Comparison of ENCODE assay signal across 17 cellular contexts in genomic region chr13:33150146-33150545, GRCh38.
DNase-seq lines count a peak whose midpoint lies in the region; FAIRE-seq and TF ChIP-seq lines count a peak whose summit lies in the region.
"Had no signal": no experiment of that assay in that cellular context is flagged by ENCODE, and none has a peak within 500 bp of the region (broad histone marks: within the 10 kb centered on the region; RNA-seq: fewer than 3 reads in every experiment).

No MANE protein-coding gene starts in this region.

- no peak overlapping the region for H3K4me3 Mint-ChIP-seq in osteocyte (ENCODE audit: unreplicated experiment)
- H3K4me3 Mint-ChIP-seq: activated naive CD4-positive, alpha-beta T cell treated with anti-CD3 and anti-CD28 coated beads, Interleukin-2, amount 50 U/mL, for 24 hours; GM23338; immature natural killer cell had no signal

- H3K36me3 ChIP-seq in bronchial epithelial cell (ENCODE audit: control insufficient read depth, insufficient read depth, low read length) = no peaks in the 10 kb centered on the region

- no peaks in the 10 kb centered on the region for H3K9me3 Mint-ChIP-seq in osteocyte (ENCODE audit: unreplicated experiment)
- H3K9me3 Mint-ChIP-seq: activated naive CD4-positive, alpha-beta T cell treated with anti-CD3 and anti-CD28 coated beads, Interleukin-2, amount 50 U/mL, for 24 hours; GM23338 had no signal

- no peaks in the 10 kb centered on the region for H3K27me3 ChIP-seq in bronchial epithelial cell (ENCODE audit: control insufficient read depth, insufficient read depth, low read length)
- H3K27me3 ChIP-seq: upper lobe of left lung had no signal

- no peak for TF ChIP-seq CTCF in bronchial epithelial cell (IDR thresholded peaks at IDR 0.05; ENCODE audit: insufficient read depth, low read length, severe bottlenecking)
- no peak for TF ChIP-seq CTCF in osteocyte (IDR thresholded peaks at IDR 0.05)

- peak overlapping the region; percentile 97 for H3K27ac Mint-ChIP-seq in osteocyte (ENCODE audit: unreplicated experiment)
- H3K27ac Mint-ChIP-seq: activated naive CD4-positive, alpha-beta T cell treated with anti-CD3 and anti-CD28 coated beads, Interleukin-2, amount 50 U/mL, for 24 hours; GM23338; immature natural killer cell had no signal

- peaks cover 64% of the 10 kb centered on the region for H3K4me1 Mint-ChIP-seq in osteocyte (ENCODE audit: unreplicated experiment)
- H3K4me1 Mint-ChIP-seq: activated naive CD4-positive, alpha-beta T cell treated with anti-CD3 and anti-CD28 coated beads, Interleukin-2, amount 50 U/mL, for 24 hours; immature natural killer cell had no signal

- no peaks in the 10 kb centered on the region for H3K27me3 Mint-ChIP-seq in osteocyte (ENCODE audit: unreplicated experiment)

- H3K36me3 Mint-ChIP-seq in osteocyte (ENCODE audit: unreplicated experiment) = peaks cover 33% of the 10 kb centered on the region
- H3K36me3 Mint-ChIP-seq: activated naive CD4-positive, alpha-beta T cell treated with anti-CD3 and anti-CD28 coated beads, Interleukin-2, amount 50 U/mL, for 24 hours; immature natural killer cell had no signal

- H3K4me3 ChIP-seq in bronchial epithelial cell (ENCODE audit: low read depth, low read length) = no peak overlapping the region
- H3K4me3 ChIP-seq: GM23338, mucosa of descending colon, upper lobe of left lung had no signal

- DNase-seq in NCI-H146 (lab: John Stamatoyannopoulos, UW) (peak; percentile 60), NCI-H146 treated with DMSO at 0.1 percent for 48 hours (lab: John Stamatoyannopoulos, UW; ENCODE audit: unreplicated experiment) (no peak), NCI-H510A (lab: John Stamatoyannopoulos, UW) (peak; percentile 1), bronchial epithelial cell (ENCODE audit: low read depth) (peak; percentile 42), osteocyte (ENCODE audit: extremely low spot score, unreplicated experiment) (no peak), KG1 (lab: John Stamatoyannopoulos, UW) (no peak), T-helper 2 cell (no peak)
- no peak for DNase-seq in activated CD4-positive, alpha-beta T cell treated with anti-CD3 and anti-CD28 coated beads for 4 hours
- DNase-seq: ACHN, DND-41, immature natural killer cell, Kasumi-1, mucosa of descending colon, upper lobe of left lung had no signal

- FAIRE-seq in bronchial epithelial cell (lab: Jason Lieb, UNC) = peak; percentile 28
- FAIRE-seq: TTC549 had no signal

Comparison
In these comparisons a context has a peak if more than half of its experiments do, and no peak if none do; other contexts are left out.
1. DNase-seq: peak in NCI-H146 (single experiment), NCI-H510A (single experiment) and bronchial epithelial cell (single experiment); none in NCI-H146 treated with DMSO at 0.1 percent for 48 hours (single experiment), osteocyte (single experiment), KG1 (single experiment), activated CD4-positive, alpha-beta T cell treated with anti-CD3 and anti-CD28 coated beads for 4 hours (0 of 2) and T-helper 2 cell (0 of 5).